In the genomic region with DNA sequence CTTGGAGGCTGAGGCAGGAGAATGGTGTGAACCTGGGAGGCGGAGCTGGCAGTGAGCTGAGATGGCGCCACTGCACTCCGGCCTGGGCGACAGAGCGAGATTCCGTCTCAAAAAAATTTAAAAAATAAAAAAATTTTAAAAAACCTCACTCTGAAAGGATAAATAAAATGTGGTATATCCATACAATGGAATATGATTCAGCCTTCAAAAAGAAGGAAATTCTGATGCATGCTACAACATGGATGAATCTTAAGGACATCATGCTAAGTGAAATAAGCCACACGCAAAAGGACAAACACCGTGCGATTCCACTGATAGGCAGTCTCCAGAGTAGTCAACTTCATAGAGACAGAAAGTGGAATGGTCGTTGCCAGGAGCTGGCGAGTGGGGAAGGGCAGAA, we compare ENCODE assay signal across 3 cellular contexts.
TF ChIP-seq lines count a peak whose summit lies in the region.

No MANE protein-coding gene starts in this region.

TF ChIP-seq in SK-N-SH treated with all-trans-retinoic acid at 6 μM for 48 hours, 23 proteins besides CTCF, POLR2A, EP300 and RAD21:
- TF ChIP-seq, protein P1, sequence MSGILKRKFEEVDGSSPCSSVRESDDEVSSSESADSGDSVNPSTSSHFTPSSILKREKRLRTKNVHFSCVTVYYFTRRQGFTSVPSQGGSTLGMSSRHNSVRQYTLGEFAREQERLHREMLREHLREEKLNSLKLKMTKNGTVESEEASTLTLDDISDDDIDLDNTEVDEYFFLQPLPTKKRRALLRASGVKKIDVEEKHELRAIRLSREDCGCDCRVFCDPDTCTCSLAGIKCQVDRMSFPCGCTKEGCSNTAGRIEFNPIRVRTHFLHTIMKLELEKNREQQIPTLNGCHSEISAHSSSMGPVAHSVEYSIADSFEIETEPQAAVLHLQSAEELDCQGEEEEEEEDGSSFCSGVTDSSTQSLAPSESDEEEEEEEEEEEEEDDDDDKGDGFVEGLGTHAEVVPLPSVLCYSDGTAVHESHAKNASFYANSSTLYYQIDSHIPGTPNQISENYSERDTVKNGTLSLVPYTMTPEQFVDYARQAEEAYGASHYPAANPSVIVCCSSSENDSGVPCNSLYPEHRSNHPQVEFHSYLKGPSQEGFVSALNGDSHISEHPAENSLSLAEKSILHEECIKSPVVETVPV (CRISPR knock-in tag; IDR thresholded peaks at IDR 0.05): no peak
- TF ChIP-seq BACH2 (CRISPR knock-in tag; IDR thresholded peaks at IDR 0.05; ENCODE audit: borderline replicate concordance) (no peak), TOX (CRISPR knock-in tag; IDR thresholded peaks at IDR 0.05; ENCODE audit: borderline replicate concordance) (no peak), ZNF565 (CRISPR knock-in tag; conservative IDR thresholded peaks at IDR 0.05; ENCODE audit: low read depth) (no peak), ZNF8 (CRISPR knock-in tag; IDR thresholded peaks at IDR 0.05) (peak; percentile 99)
TF ChIP-seq in SK-N-SH treated with all-trans-retinoic acid at 6 μM for 48 hours: peak in this region for 1.

TF ChIP-seq in SK-N-SH, 30 proteins besides CTCF, POLR2A, EP300 and RAD21 (continues in another document):
- TF ChIP-seq, protein P2, sequence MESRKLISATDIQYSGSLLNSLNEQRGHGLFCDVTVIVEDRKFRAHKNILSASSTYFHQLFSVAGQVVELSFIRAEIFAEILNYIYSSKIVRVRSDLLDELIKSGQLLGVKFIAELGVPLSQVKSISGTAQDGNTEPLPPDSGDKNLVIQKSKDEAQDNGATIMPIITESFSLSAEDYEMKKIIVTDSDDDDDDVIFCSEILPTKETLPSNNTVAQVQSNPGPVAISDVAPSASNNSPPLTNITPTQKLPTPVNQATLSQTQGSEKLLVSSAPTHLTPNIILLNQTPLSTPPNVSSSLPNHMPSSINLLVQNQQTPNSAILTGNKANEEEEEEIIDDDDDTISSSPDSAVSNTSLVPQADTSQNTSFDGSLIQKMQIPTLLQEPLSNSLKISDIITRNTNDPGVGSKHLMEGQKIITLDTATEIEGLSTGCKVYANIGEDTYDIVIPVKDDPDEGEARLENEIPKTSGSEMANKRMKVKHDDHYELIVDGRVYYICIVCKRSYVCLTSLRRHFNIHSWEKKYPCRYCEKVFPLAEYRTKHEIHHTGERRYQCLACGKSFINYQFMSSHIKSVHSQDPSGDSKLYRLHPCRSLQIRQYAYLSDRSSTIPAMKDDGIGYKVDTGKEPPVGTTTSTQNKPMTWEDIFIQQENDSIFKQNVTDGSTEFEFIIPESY (IDR thresholded peaks at IDR 0.05; ENCODE audit: borderline replicate concordance, low read depth): no peak
- TF ChIP-seq, protein P3, sequence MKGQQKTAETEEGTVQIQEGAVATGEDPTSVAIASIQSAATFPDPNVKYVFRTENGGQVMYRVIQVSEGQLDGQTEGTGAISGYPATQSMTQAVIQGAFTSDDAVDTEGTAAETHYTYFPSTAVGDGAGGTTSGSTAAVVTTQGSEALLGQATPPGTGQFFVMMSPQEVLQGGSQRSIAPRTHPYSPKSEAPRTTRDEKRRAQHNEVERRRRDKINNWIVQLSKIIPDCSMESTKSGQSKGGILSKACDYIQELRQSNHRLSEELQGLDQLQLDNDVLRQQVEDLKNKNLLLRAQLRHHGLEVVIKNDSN (IDR thresholded peaks at IDR 0.05; ENCODE audit: borderline replicate concordance, low read depth): no peak
- TF ChIP-seq TAF1 (IDR thresholded peaks at IDR 0.05; ENCODE audit: borderline replicate concordance, low read depth, low read length): no peak
- TF ChIP-seq POLR2AphosphoS5 (IDR thresholded peaks at IDR 0.05; ENCODE audit: low read depth, low read length): no peak
- no peak for TF ChIP-seq IRF3 (IDR thresholded peaks at IDR 0.05; ENCODE audit: low read depth, low read length)
- TF ChIP-seq REST (IDR thresholded peaks at IDR 0.05; ENCODE audit: low read depth, low read length): no peak
- no peak for TF ChIP-seq EZH2phosphoT487 (IDR thresholded peaks at IDR 0.05; ENCODE audit: borderline replicate concordance, low read depth)
- no peak for TF ChIP-seq SIN3A (IDR thresholded peaks at IDR 0.05; ENCODE audit: borderline replicate concordance, low read depth, low read length)
- no peak for TF ChIP-seq MXI1 (IDR thresholded peaks at IDR 0.05; ENCODE audit: low read depth, low read length)
- no peak for TF ChIP-seq GABPA (IDR thresholded peaks at IDR 0.05; ENCODE audit: low read depth)
- TF ChIP-seq YY1 (IDR thresholded peaks at IDR 0.05; ENCODE audit: low read depth): no peak
- no peak for TF ChIP-seq SMC3 (IDR thresholded peaks at IDR 0.05; ENCODE audit: low read depth, low read length)
- TF ChIP-seq RCOR1 (IDR thresholded peaks at IDR 0.05; ENCODE audit: low read length): no peak
- no peak for TF ChIP-seq USF2 (IDR thresholded peaks at IDR 0.05; ENCODE audit: borderline replicate concordance, low read depth, low read length)

TF ChIP-seq in K562, 482 proteins besides CTCF, POLR2A, EP300 and RAD21:
- TF ChIP-seq ZNF146 (CRISPR knock-in tag; IDR thresholded peaks at IDR 0.05; ENCODE audit: unreplicated experiment): peak; percentile 84
- TF ChIP-seq RBM25 (IDR thresholded peaks at IDR 0.05; ENCODE audit: low read depth, low read length, severe bottlenecking): peak; percentile 59
- no peak for TF ChIP-seq GTF2E2 (tag; IDR thresholded peaks at IDR 0.05)
TF ChIP-seq in K562: peak in this region for 2.
